ENCODE assay signal across 31 cellular contexts in the genomic region with DNA sequence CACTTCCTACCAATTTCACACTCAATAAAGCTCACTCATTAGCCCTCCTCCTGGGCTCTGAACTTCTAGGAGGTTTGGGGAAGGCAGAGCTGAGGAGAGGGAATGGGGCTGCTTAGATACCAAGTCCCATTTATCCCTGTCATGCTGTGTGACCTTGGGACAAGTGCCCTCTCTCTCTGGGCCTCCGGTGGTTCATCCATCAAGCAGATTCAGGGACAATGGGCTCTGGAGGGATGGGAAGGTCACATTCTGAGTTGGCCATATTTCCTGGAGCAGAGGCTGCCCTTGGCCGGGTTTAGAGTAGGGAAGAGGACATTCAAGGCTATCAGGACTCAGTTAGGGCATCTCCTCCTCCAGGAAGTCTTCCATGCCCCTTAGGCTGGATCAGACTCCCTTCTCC.
"Had no signal": no experiment of that assay in that cellular context is flagged by ENCODE, and none has a peak within 500 bp of the region (broad histone marks: within the 10 kb centered on the region; RNA-seq: fewer than 3 reads in every experiment).

No MANE protein-coding gene starts in this region.

- H3K4me1 Mint-ChIP-seq: activated T-helper 17 cell treated with anti-CD3 and anti-CD28 coated beads, Interleukin-2, amount 50 U/mL, for 72 hours had no signal

- H3K4me1 ChIP-seq: body of pancreas, Peyer's patch had no signal

- DNase-seq: activated CD4-positive, alpha-beta T cell treated with anti-CD3 and anti-CD28 coated beads for 1 hour; activated CD4-positive, alpha-beta T cell treated with anti-CD3 and anti-CD28 coated beads for 48 hours; activated CD4-positive, CD25-positive, alpha-beta regulatory T cell; activated effector memory CD4-positive, alpha-beta T cell treated with anti-CD3 and anti-CD28 coated beads, Interleukin-2, amount 50 U/mL, for 16 hours; activated naive CD4-positive, alpha-beta T cell; activated naive CD4-positive, alpha-beta T cell treated with anti-CD3 and anti-CD28 coated beads, Interleukin-2, amount 50 U/mL, for 16 hours; activated naive CD8-positive, alpha-beta T cell treated with anti-CD3 and anti-CD28 coated beads for 36 hours; activated T-cell treated with anti-CD3 and anti-CD28 coated beads, Interleukin-2, amount 50 U/mL, for 1 hour; body of pancreas; central memory CD4-positive, alpha-beta T cell; Karpas-422; KBM-7; NCI-H1048; NCI-H1105 treated with DMSO at 0.1 percent for 48 hours; NCI-H1436; NCI-H1694; NCI-H1930; NCI-H2081 treated with DMSO at 0.1 percent for 48 hours; NCI-H345; NCI-H524 treated with DMSO at 0.1 percent for 48 hours; PC-3; Peyer's patch; RPMI8226; SHP77 treated with DMSO at 0.1 percent for 48 hours; T-cell; T-helper 17 cell; WERI-Rb-1 had no signal

- H3K36me3 ChIP-seq: Peyer's patch, WERI-Rb-1 had no signal

- H3K4me3 Mint-ChIP-seq: activated CD8-positive, alpha-beta T cell treated with anti-CD3 and anti-CD28 coated beads for 36 hours; activated naive CD8-positive, alpha-beta T cell treated with anti-CD3 and anti-CD28 coated beads for 36 hours; activated T-cell treated with anti-CD3 and anti-CD28 coated beads, Interleukin-2, amount 50 U/mL, for 72 hours; activated T-helper 17 cell treated with anti-CD3 and anti-CD28 coated beads, Interleukin-2, amount 50 U/mL, for 72 hours; T-cell; T-helper 17 cell had no signal

- H3K27ac ChIP-seq: body of pancreas, Peyer's patch, WERI-Rb-1 had no signal

- ATAC-seq: body of pancreas, PC-3, SK-N-SH treated with all-trans-retinoic acid at 6 μM for 48 hours, T-cell, T-helper 17 cell had no signal

- H3K9me3 ChIP-seq: body of pancreas, Peyer's patch had no signal

- H3K9me3 Mint-ChIP-seq: activated CD8-positive, alpha-beta T cell treated with anti-CD3 and anti-CD28 coated beads for 36 hours; activated naive CD8-positive, alpha-beta T cell treated with anti-CD3 and anti-CD28 coated beads for 36 hours; activated T-cell treated with anti-CD3 and anti-CD28 coated beads, Interleukin-2, amount 50 U/mL, for 72 hours; activated T-helper 17 cell treated with anti-CD3 and anti-CD28 coated beads, Interleukin-2, amount 50 U/mL, for 72 hours; T-cell had no signal

- H3K27ac Mint-ChIP-seq: activated CD8-positive, alpha-beta T cell treated with anti-CD3 and anti-CD28 coated beads for 36 hours; activated naive CD8-positive, alpha-beta T cell treated with anti-CD3 and anti-CD28 coated beads for 36 hours; activated T-cell treated with anti-CD3 and anti-CD28 coated beads, Interleukin-2, amount 50 U/mL, for 72 hours; activated T-helper 17 cell treated with anti-CD3 and anti-CD28 coated beads, Interleukin-2, amount 50 U/mL, for 72 hours; T-cell; T-helper 17 cell had no signal

- H3K27me3 ChIP-seq: body of pancreas, Peyer's patch had no signal

- H3K36me3 Mint-ChIP-seq: activated naive CD8-positive, alpha-beta T cell treated with anti-CD3 and anti-CD28 coated beads for 36 hours; T-cell had no signal

- H3K4me3 ChIP-seq: body of pancreas, Peyer's patch had no signal
